In the genomic region with DNA sequence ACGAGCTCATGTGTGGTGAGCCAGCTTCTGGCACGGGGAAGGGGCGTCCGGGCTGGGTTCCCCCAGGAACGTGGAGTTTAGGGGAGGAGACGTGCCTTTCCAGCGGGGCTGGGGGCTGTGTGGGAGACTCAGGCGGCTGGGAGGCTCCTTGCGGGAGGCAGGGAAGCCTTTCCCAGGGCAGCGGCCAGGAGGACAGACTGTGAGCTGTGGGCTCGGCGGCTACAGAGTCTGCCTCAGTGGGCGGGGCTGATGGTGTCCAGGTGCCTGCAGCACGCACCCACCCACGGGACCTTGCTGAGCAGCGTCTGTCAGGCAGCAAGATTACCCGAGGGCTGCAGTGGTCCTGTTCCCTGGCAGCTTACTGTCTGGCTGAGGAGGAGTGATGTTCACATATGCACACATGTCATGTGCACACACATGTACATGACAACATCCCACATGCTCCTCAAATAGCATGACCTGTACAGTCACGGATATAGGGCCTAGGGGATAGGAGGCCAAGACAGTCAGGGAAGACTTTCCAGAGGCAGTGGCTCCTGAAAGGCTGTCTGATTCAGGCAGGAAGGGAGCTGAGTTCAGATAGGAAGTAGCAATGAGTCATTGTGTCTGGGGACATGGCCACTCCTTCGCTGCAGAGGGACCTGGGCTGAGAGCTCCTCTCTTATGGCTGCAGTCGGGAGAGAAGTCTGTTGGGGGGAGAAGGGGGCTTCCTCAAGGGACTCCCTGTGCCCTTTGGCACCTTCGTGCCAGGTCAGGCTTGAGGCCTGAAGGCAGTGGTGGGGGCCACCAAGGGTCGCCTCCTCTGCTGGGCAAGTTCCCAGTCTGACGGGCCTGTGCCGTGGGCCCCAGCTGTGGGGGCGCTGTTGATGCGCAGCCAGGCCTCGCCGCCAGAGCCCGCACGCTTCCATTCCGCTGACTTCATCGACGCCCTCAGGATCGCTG, we compare ENCODE assay signal across 10 cellular contexts. TPM values are rescaled to one million over a fixed set of nuclear protein-coding genes. Genes with fewer than 3 reads are reported as not detected.
DNase-seq lines count a peak whose midpoint lies in the region; ATAC-seq and TF ChIP-seq lines count a peak whose summit lies in the region.
"Had no signal": no experiment of that assay in that cellular context is flagged by ENCODE, and none has a peak within 500 bp of the region (broad histone marks: within the 10 kb centered on the region; RNA-seq: fewer than 3 reads in every experiment).

No MANE protein-coding gene starts in this region.

- no peak for DNase-seq in activated CD8-positive, alpha-beta T cell treated with anti-CD3 and anti-CD28 coated beads, Interleukin-2, amount 10 ng/mL, durations not matched to agents 7 days and 5 days
- DNase-seq in activated CD8-positive, alpha-beta T cell treated with anti-CD3 and anti-CD28 coated beads for 36 hours: no peak
- DNase-seq in amniotic stem cell (lab: John Stamatoyannopoulos, UW) (peak; percentile 25), iris pigment epithelial cell (ENCODE audit: low read depth) (peak; percentile 80), vagina (ENCODE audit: extremely low spot score in 2 of 2) (no peak), cortex of kidney (lab: John Stamatoyannopoulos, UW) (no peak), lower leg skin (ENCODE audit: low spot score in 2 of 2) (no peak)
- DNase-seq: effector memory CD4-positive, alpha-beta T cell had no signal

- ATAC-seq in activated CD8-positive, alpha-beta T cell treated with anti-CD3 and anti-CD28 coated beads, Interleukin-2, amount 10 ng/mL, durations not matched to agents 7 days and 5 days: peak; percentile 24
- no peak for ATAC-seq in activated CD8-positive, alpha-beta T cell treated with anti-CD3 and anti-CD28 coated beads for 36 hours
- ATAC-seq in GM21528 (IDR thresholded peaks at IDR 0.05; ENCODE audit: low FRiP score, unreplicated experiment): no peak

- H3K27me3 ChIP-seq in vagina: no peaks in the 10 kb centered on the region

- intact Hi-C loops in activated CD8-positive, alpha-beta T cell treated with anti-CD3 and anti-CD28 coated beads for 36 hours (cut with micrococcal nuclease): no loop called here
- intact Hi-C loops in vagina (cut with DNase I) (no loop called here), lower leg skin (cut with DNase I; ENCODE audit: low total_unique reads) (no loop called here)

- POLR2A ChIA-PET in activated CD8-positive, alpha-beta T cell treated with anti-CD3 and anti-CD28 coated beads, Interleukin-2, amount 10 ng/mL, durations not matched to agents 7 days and 5 days (lab: Charles Lee): no interaction called here
- POLR2A ChIA-PET in activated CD8-positive, alpha-beta T cell treated with anti-CD3 and anti-CD28 coated beads for 36 hours (lab: Charles Lee): no interaction called here

- H3K4me3 ChIP-seq in vagina: no peak overlapping the region
- no peak overlapping the region for H3K4me3 ChIP-seq in lower leg skin (ENCODE audit: low read depth, poor library complexity, severe bottlenecking)

- H3K4me1 ChIP-seq in vagina: no peaks in the 10 kb centered on the region

- no peak for TF ChIP-seq CTCF in activated CD8-positive, alpha-beta T cell treated with anti-CD3 and anti-CD28 coated beads for 36 hours (IDR thresholded peaks at IDR 0.05)
- TF ChIP-seq CTCF in vagina (IDR thresholded peaks at IDR 0.05) (no peak), lower leg skin (IDR thresholded peaks at IDR 0.05) (no peak)

- H3K36me3 Mint-ChIP-seq in activated CD8-positive, alpha-beta T cell treated with anti-CD3 and anti-CD28 coated beads, Interleukin-2, amount 10 ng/mL, durations not matched to agents 7 days and 5 days (ENCODE audit: low read depth): peaks cover 13% of the 10 kb centered on the region
- peaks cover 2% of the 10 kb centered on the region for H3K36me3 Mint-ChIP-seq in activated CD8-positive, alpha-beta T cell treated with anti-CD3 and anti-CD28 coated beads for 36 hours (ENCODE audit: low read depth)

- peak overlapping the region; percentile 52 for H3K27ac Mint-ChIP-seq in activated CD8-positive, alpha-beta T cell treated with anti-CD3 and anti-CD28 coated beads, Interleukin-2, amount 10 ng/mL, durations not matched to agents 7 days and 5 days
- no peak overlapping the region for H3K27ac Mint-ChIP-seq in activated CD8-positive, alpha-beta T cell treated with anti-CD3 and anti-CD28 coated beads for 36 hours

- no peaks in the 10 kb centered on the region for H3K27me3 Mint-ChIP-seq in activated CD8-positive, alpha-beta T cell treated with anti-CD3 and anti-CD28 coated beads, Interleukin-2, amount 10 ng/mL, durations not matched to agents 7 days and 5 days (ENCODE audit: low read depth)
- no peaks in the 10 kb centered on the region for H3K27me3 Mint-ChIP-seq in activated CD8-positive, alpha-beta T cell treated with anti-CD3 and anti-CD28 coated beads for 36 hours

- peaks cover 14% of the 10 kb centered on the region for H3K4me1 Mint-ChIP-seq in activated CD8-positive, alpha-beta T cell treated with anti-CD3 and anti-CD28 coated beads, Interleukin-2, amount 10 ng/mL, durations not matched to agents 7 days and 5 days (ENCODE audit: low read depth)
- H3K4me1 Mint-ChIP-seq in activated CD8-positive, alpha-beta T cell treated with anti-CD3 and anti-CD28 coated beads for 36 hours (ENCODE audit: low read depth): peaks cover 4% of the 10 kb centered on the region

- H3K36me3 ChIP-seq in vagina: peaks cover 0 to 30% of the 10 kb centered on the region in 2 donors

- WGBS in lower leg skin, 2 donors: 76 to 79% methylated on average over 26 to 32 of the region's 34 CpGs

- CTCF ChIA-PET in activated CD8-positive, alpha-beta T cell treated with anti-CD3 and anti-CD28 coated beads, Interleukin-2, amount 10 ng/mL, durations not matched to agents 7 days and 5 days (lab: Charles Lee): no interaction called here
- CTCF ChIA-PET in activated CD8-positive, alpha-beta T cell treated with anti-CD3 and anti-CD28 coated beads for 36 hours (lab: Charles Lee): no interaction called here

- H3K27ac ChIP-seq in vagina: peak overlapping the region; percentile 6
- H3K27ac ChIP-seq: C4-2B had no signal

- no peak overlapping the region for H3K4me3 Mint-ChIP-seq in activated CD8-positive, alpha-beta T cell treated with anti-CD3 and anti-CD28 coated beads, Interleukin-2, amount 10 ng/mL, durations not matched to agents 7 days and 5 days
- H3K4me3 Mint-ChIP-seq in activated CD8-positive, alpha-beta T cell treated with anti-CD3 and anti-CD28 coated beads for 36 hours: no peak overlapping the region

- no peak for TF ChIP-seq POLR2A in vagina (IDR thresholded peaks at IDR 0.05)
- no peak for TF ChIP-seq POLR2A in lower leg skin (IDR thresholded peaks at IDR 0.05)

- H3K9me3 ChIP-seq in vagina: no peaks in the 10 kb centered on the region

- no peaks in the 10 kb centered on the region for H3K9me3 Mint-ChIP-seq in activated CD8-positive, alpha-beta T cell treated with anti-CD3 and anti-CD28 coated beads, Interleukin-2, amount 10 ng/mL, durations not matched to agents 7 days and 5 days (ENCODE audit: insufficient read depth)
- no peaks in the 10 kb centered on the region for H3K9me3 Mint-ChIP-seq in activated CD8-positive, alpha-beta T cell treated with anti-CD3 and anti-CD28 coated beads for 36 hours

RNA-seq across cellular contexts. Expression of a gene that starts 23.3 kb away (rescaled TPM):
- total RNA-seq in activated CD8-positive, alpha-beta T cell treated with anti-CD3 and anti-CD28 coated beads, Interleukin-2, amount 10 ng/mL, durations not matched to agents 7 days and 5 days: 100 to 1,000 TPM; 114 to 120 TPM
- 100 to 1,000 TPM in 1 of 2 experiments, 10 to 100 TPM in 1; 95.4 to 103 TPM for total RNA-seq in activated CD8-positive, alpha-beta T cell treated with anti-CD3 and anti-CD28 coated beads for 36 hours
- total RNA-seq in vagina: 121 TPM
- total RNA-seq in lower leg skin: 100 to 1,000 TPM in 1 of 4 donors, 10 to 100 TPM in 3; 74.2 to 119 (median 88.6) TPM

Comparison
In these comparisons a context has a peak if more than half of its experiments do, and no peak if none do; other contexts are left out.
1. DNase-seq: peak in amniotic stem cell (single experiment) and iris pigment epithelial cell (single experiment); none in activated CD8-positive, alpha-beta T cell treated with anti-CD3 and anti-CD28 coated beads, Interleukin-2, amount 10 ng/mL, durations not matched to agents 7 days and 5 days (single experiment), activated CD8-positive, alpha-beta T cell treated with anti-CD3 and anti-CD28 coated beads for 36 hours (single experiment), vagina (0 of 2), cortex of kidney (single experiment) and lower leg skin (0 of 2).